Comparison of ENCODE assay signal across 14 cellular contexts in the genomic region with DNA sequence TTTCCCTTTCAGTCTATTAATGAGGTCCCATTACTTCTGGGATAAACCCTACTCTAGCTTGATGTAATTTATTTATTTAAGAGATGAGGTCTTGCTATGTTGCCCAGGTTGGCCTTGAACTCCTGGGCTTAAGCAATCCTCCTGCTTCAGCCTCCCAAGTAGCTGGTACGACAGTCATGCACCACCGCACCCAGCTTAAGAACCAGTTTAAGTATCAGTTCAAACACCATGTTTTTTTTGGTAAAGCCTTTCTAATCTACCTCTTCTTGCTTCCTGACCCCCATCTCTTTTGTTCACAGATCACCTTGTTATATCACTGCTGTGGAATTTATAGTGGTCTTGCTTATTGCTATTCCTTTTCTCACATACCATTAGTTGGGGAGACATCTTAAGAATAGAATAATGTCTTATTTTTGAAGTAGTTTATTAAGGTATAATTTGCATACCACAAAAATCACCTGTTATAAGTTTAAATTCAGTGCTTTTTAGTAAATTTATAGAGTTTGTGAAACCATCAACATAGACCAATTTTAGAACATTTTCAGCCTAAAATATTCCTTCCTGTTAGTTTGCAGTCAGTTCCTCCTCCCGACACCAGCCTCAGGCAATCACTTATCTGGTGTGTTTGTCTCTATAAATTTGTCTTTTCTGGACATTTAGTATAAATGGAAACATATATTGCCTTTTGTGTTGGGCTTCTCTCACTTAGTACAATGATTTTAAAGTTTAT.
A peak's percentile ranks its signal among the peaks of the same experiment; 100 is the strongest.
DNase-seq lines count a peak whose midpoint lies in the region; ATAC-seq, FAIRE-seq and TF ChIP-seq lines count a peak whose summit lies in the region.
"Had no signal": no experiment of that assay in that cellular context is flagged by ENCODE, and none has a peak within 500 bp of the region (broad histone marks: within the 10 kb centered on the region; RNA-seq: fewer than 3 reads in every experiment).

No MANE protein-coding gene starts in this region.

- H3K9ac ChIP-seq in KMS-11 (no peak overlapping the region), kidney (ENCODE audit: low read length in 2 of 2) (no peak overlapping the region)

- peak overlapping the region; percentile 16; the same call in 1 of the 2 replicates for H2AFZ ChIP-seq in KMS-11 (ENCODE audit: low read depth)

- no peaks in the 10 kb centered on the region for H3K4me1 Mint-ChIP-seq in type B pancreatic cell (ENCODE audit: unreplicated experiment)
- H3K4me1 Mint-ChIP-seq: naive thymus-derived CD8-positive, alpha-beta T cell had no signal

- TF ChIP-seq CTCF in KMS-11 (conservative IDR thresholded peaks at IDR 0.05; ENCODE audit: low read depth, low read length) (no peak), type B pancreatic cell (conservative IDR thresholded peaks at IDR 0.05) (no peak), kidney (IDR thresholded peaks at IDR 0.05; ENCODE audit: borderline replicate concordance, extremely low read depth, insufficient read depth) (no peak)

- H3K9me3 ChIP-seq in kidney (ENCODE audit: control insufficient read depth in 1 of 2, low read length in 2 of 2): no peaks in the 10 kb centered on the region

- H3K36me3 Mint-ChIP-seq in type B pancreatic cell: no peaks in the 10 kb centered on the region
- H3K36me3 Mint-ChIP-seq: naive thymus-derived CD8-positive, alpha-beta T cell had no signal

- no peaks in the 10 kb centered on the region for H3K9me3 Mint-ChIP-seq in type B pancreatic cell

- peak overlapping the region; percentile 31 for H3K4me2 ChIP-seq in KMS-11

- H3K4me1 ChIP-seq in KMS-11 (ENCODE audit: low read depth, poor library complexity, severe bottlenecking): peaks cover 24% of the 10 kb centered on the region
- no peaks in the 10 kb centered on the region for H3K4me1 ChIP-seq in kidney (ENCODE audit: control insufficient read depth in 1 of 2, insufficient read depth in 1 of 2, low read depth in 1 of 2, low read length in 2 of 2)

- no peaks in the 10 kb centered on the region for H4K20me1 ChIP-seq in KMS-11 (ENCODE audit: insufficient read depth)

- no peaks in the 10 kb centered on the region for H3K27me3 ChIP-seq in KMS-11 (ENCODE audit: insufficient read depth, low read depth)

- FAIRE-seq in kidney (lab: Jason Lieb, UNC): no peak

- no peaks in the 10 kb centered on the region for H3K27me3 Mint-ChIP-seq in type B pancreatic cell

- H3K27ac ChIP-seq in KMS-11 (peak overlapping the region; percentile 52; the same call in 1 of the 2 replicates), kidney (ENCODE audit: low read depth in 2 of 2, low read length in 2 of 2) (no peak overlapping the region)
- H3K27ac ChIP-seq: C4-2B, epithelial cell of prostate, HL-60 had no signal

- intact Hi-C loops in kidney (cut with DNase I): no loop called here

- H3K4me3 ChIP-seq in KMS-11 (IDR thresholded peaks at IDR 0.05; ENCODE audit: insufficient read depth, low read depth, low read length) (no peak overlapping the region), kidney (ENCODE audit: low read length in 2 of 2) (no peak overlapping the region)

- H3K36me3 ChIP-seq in KMS-11 (ENCODE audit: insufficient read depth): no peaks in the 10 kb centered on the region
- no peaks in the 10 kb centered on the region for H3K36me3 ChIP-seq in kidney (ENCODE audit: control insufficient read depth in 1 of 2, insufficient read depth in 2 of 2, low read length in 2 of 2)

- H3K79me2 ChIP-seq in KMS-11 (ENCODE audit: insufficient read depth, low read depth): no peaks in the 10 kb centered on the region

- no peak overlapping the region for H3K27ac Mint-ChIP-seq in type B pancreatic cell
- H3K27ac Mint-ChIP-seq: naive thymus-derived CD8-positive, alpha-beta T cell had no signal

- no peak overlapping the region for H3K4me3 Mint-ChIP-seq in type B pancreatic cell
- H3K4me3 Mint-ChIP-seq: naive thymus-derived CD8-positive, alpha-beta T cell had no signal

- DNase-seq in NCI-H2171 treated with DMSO at 0.1 percent for 48 hours (lab: John Stamatoyannopoulos, UW) (no peak), D341Med (ENCODE audit: low spot score) (no peak), type B pancreatic cell (ENCODE audit: extremely low spot score, unreplicated experiment) (no peak), kidney (no peak)
- DNase-seq: naive thymus-derived CD8-positive, alpha-beta T cell; NCI-H1436 treated with DMSO at 0.1 percent for 48 hours; T1000 had no signal

- peak; percentile 3 for ATAC-seq in GM18499 (IDR thresholded peaks at IDR 0.05; ENCODE audit: insufficient read depth, unreplicated experiment)
- peak; percentile 23 for ATAC-seq in GM19467 (IDR thresholded peaks at IDR 0.05; ENCODE audit: unreplicated experiment)
- ATAC-seq in HG02938 (IDR thresholded peaks at IDR 0.05; ENCODE audit: unreplicated experiment): peak; percentile 25
- ATAC-seq: naive thymus-derived CD8-positive, alpha-beta T cell had no signal
